In the genomic region with DNA sequence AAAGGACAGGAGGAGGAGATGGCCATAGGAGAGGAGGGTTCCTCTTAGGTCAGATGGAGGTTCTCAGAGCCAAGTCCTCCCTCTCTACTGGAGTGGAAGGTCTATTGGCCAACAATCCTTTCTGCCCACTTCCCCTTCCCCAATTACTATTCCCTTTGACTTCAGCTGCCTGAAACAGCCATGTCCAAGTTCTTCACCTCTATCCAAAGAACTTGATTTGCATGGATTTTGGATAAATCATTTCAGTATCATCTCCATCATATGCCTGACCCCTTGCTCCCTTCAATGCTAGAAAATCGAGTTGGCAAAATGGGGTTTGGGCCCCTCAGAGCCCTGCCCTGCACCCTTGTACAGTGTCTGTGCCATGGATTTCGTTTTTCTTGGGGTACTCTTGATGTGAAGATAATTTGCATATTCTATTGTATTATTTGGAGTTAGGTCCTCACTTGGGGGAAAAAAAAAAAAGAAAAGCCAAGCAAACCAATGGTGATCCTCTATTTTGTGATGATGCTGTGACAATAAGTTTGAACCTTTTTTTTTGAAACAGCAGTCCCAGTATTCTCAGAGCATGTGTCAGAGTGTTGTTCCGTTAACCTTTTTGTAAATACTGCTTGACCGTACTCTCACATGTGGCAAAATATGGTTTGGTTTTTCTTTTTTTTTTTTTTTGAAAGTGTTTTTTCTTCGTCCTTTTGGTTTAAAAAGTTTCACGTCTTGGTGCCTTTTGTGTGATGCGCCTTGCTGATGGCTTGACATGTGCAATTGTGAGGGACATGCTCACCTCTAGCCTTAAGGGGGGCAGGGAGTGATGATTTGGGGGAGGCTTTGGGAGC, we compare ENCODE assay signal across 8 cellular contexts. TPM values are rescaled to one million over a fixed set of nuclear protein-coding genes. Genes with fewer than 3 reads are reported as not detected.
DNase-seq lines count a peak whose midpoint lies in the region; ATAC-seq and TF ChIP-seq lines count a peak whose summit lies in the region.

No MANE protein-coding gene starts in this region.

- intact Hi-C loops in activated B cell treated with CpG ODN at 0.5 μM for 24 hours (cut with micrococcal nuclease) (loop anchor here (5.0 to 10.0 kb wide), 3 partner anchors 806 to 1834 kb away; a partner anchor contains a TSS), stomach (cut with DNase I; ENCODE audit: low total_unique reads) (no loop called here), thyroid gland (cut with DNase I) (no loop called here)

- H3K9me3 ChIP-seq in stomach (no peaks in the 10 kb centered on the region), thyroid gland (no peaks in the 10 kb centered on the region), HAP-1 (no peaks in the 10 kb centered on the region)

- TF ChIP-seq CTCF in activated B cell treated with CpG ODN at 0.5 μM for 24 hours (IDR thresholded peaks at IDR 0.05) (no peak), fibroblast of villous mesenchyme (IDR thresholded peaks at IDR 0.05; ENCODE audit: insufficient read depth, low read depth, low read length) (no peak), stomach (IDR thresholded peaks at IDR 0.05) (no peak), thyroid gland (IDR thresholded peaks at IDR 0.05) (no peak)

- H3K4me1 Mint-ChIP-seq in activated B cell treated with CpG ODN at 0.5 μM for 24 hours: peaks cover 24% of the 10 kb centered on the region

- peak in 2 of 4 donors; percentile 40 to 54 for TF ChIP-seq POLR2A in stomach (IDR thresholded peaks at IDR 0.05)
- no peak for TF ChIP-seq POLR2A in thyroid gland (IDR thresholded peaks at IDR 0.05)

- 85 to 90% (median 86%) methylated on average over 7 of the region's 7 CpGs for WGBS in stomach, 5 donors
- 90 to 96% methylated on average over 7 of the region's 7 CpGs for WGBS in thyroid gland, 2 donors

- peaks cover 13% of the 10 kb centered on the region for H3K36me3 Mint-ChIP-seq in activated B cell treated with CpG ODN at 0.5 μM for 24 hours (ENCODE audit: low read depth)

- peaks cover 0 to 18% (median 13%) of the 10 kb centered on the region in 4 donors for H3K36me3 ChIP-seq in stomach
- H3K36me3 ChIP-seq in thyroid gland: peaks cover 0 to 15% of the 10 kb centered on the region in 2 donors
- no peaks in the 10 kb centered on the region for H3K36me3 ChIP-seq in HAP-1 (replicated peaks)

- no peaks in the 10 kb centered on the region for H3K27me3 ChIP-seq in stomach
- no peaks in the 10 kb centered on the region for H3K27me3 ChIP-seq in thyroid gland
- no peaks in the 10 kb centered on the region for H3K27me3 ChIP-seq in HAP-1 (ENCODE audit: low read depth)

- H3K27ac Mint-ChIP-seq in activated B cell treated with CpG ODN at 0.5 μM for 24 hours: no peak overlapping the region

- peak; percentile 45 for DNase-seq in activated CD4-positive, alpha-beta T cell treated with anti-CD3 and anti-CD28 coated beads, Interleukin-2, amount 50 U/mL, for 1 hour
- no peak for DNase-seq in activated CD4-positive, alpha-beta T cell treated with anti-CD3 and anti-CD28 coated beads, Interleukin-2, amount 50 U/mL, for 48 hours
- DNase-seq in activated B cell treated with CpG ODN at 0.5 μM for 24 hours (no peak), fibroblast of villous mesenchyme (ENCODE audit: low read depth) (peak; percentile 66), stomach (no peak), thyroid gland (no peak), NCI-H2107 treated with DMSO at 0.1 percent for 48 hours (lab: John Stamatoyannopoulos, UW; ENCODE audit: unreplicated experiment) (no peak), HAP-1 (ENCODE audit: low spot score in 2 of 2) (no peak)

- H3K4me3 ChIP-seq in fibroblast of villous mesenchyme (ENCODE audit: low read depth, low read length) (no peak overlapping the region), stomach (peak overlapping the region in 3 of 4 donors; percentile 87 to 90 (median 89)), thyroid gland (replicated peaks in 1 of 3) (peak overlapping the region in 1 of 3 donors; percentile 48), HAP-1 (no peak overlapping the region)

- no peak for ATAC-seq in activated B cell treated with CpG ODN at 0.5 μM for 24 hours (ENCODE audit: low read depth)

- CTCF ChIA-PET in activated B cell treated with CpG ODN at 0.5 μM for 24 hours (lab: Charles Lee): no interaction called here

- in situ Hi-C loops in HAP-1 (cut with MboI; ENCODE audit: low sequenced_read_pairs): no loop called here

- no peaks in the 10 kb centered on the region for H3K27me3 Mint-ChIP-seq in activated B cell treated with CpG ODN at 0.5 μM for 24 hours

- POLR2A ChIA-PET in activated B cell treated with CpG ODN at 0.5 μM for 24 hours (lab: Charles Lee): no interaction called here

- TF ChIP-seq EP300 in stomach (IDR thresholded peaks at IDR 0.05): no peak

- no peaks in the 10 kb centered on the region for H3K9me3 Mint-ChIP-seq in activated B cell treated with CpG ODN at 0.5 μM for 24 hours

- H3K4me3 Mint-ChIP-seq in activated B cell treated with CpG ODN at 0.5 μM for 24 hours: peak overlapping the region; percentile 21

- H3K4me1 ChIP-seq in stomach (peaks cover 8 to 33% (median 32%) of the 10 kb centered on the region in 4 donors), thyroid gland (peaks cover 16 to 39% of the 10 kb centered on the region in 2 donors), HAP-1 (peaks cover 4% of the 10 kb centered on the region)

- H3K27ac ChIP-seq in stomach (no peak overlapping the region), thyroid gland (no peak overlapping the region)

RNA-seq across cellular contexts. Expression of a gene that starts 3.1 kb away (rescaled TPM):
- total RNA-seq in activated B cell treated with CpG ODN at 0.5 μM for 24 hours: 10.9 and 14.2 TPM in 2 replicates
- total RNA-seq in fibroblast of villous mesenchyme: 3.5 and 6.1 TPM in 2 replicates
- 10 to 100 TPM in 4 of 5 donors, 1 to 10 TPM in 1; 7.7 to 83.9 (median 48.1) TPM for total RNA-seq in stomach
- polyA plus RNA-seq in stomach: 10 to 100 TPM; 17.0 to 45.4 (median 30.2) TPM
- 10 to 100 TPM in 3 of 4 donors, 1 to 10 TPM in 1; 5.1 to 72.3 (median 15.3) TPM for total RNA-seq in thyroid gland

RNA-seq across cellular contexts. Expression of a gene that starts 29.5 kb away (rescaled TPM):
- total RNA-seq in activated B cell treated with CpG ODN at 0.5 μM for 24 hours: 0.42 TPM in 1 of 2 replicates, not detected in the other
- total RNA-seq in fibroblast of villous mesenchyme: 13.0 and 16.4 TPM in 2 replicates
- total RNA-seq in stomach: 10 to 100 TPM in 1 of 5 donors, 1 to 10 TPM in 2, not detected in 2; 4.5 to 73.3 (median 7.7) TPM
- polyA plus RNA-seq in stomach: 1 to 10 TPM; 2.1 to 5.8 (median 3.1) TPM
- 1 to 10 TPM in 2 of 4 donors, under 1 TPM in 1, not detected in 1; 0.54 to 3.6 (median 2.0) TPM for total RNA-seq in thyroid gland

Comparison
In these comparisons a context has a peak if more than half of its experiments do, and no peak if none do; other contexts are left out.
1. DNase-seq: peak in activated CD4-positive, alpha-beta T cell treated with anti-CD3 and anti-CD28 coated beads, Interleukin-2, amount 50 U/mL, for 1 hour (single experiment) and fibroblast of villous mesenchyme (single experiment); none in activated CD4-positive, alpha-beta T cell treated with anti-CD3 and anti-CD28 coated beads, Interleukin-2, amount 50 U/mL, for 48 hours (0 of 2), activated B cell treated with CpG ODN at 0.5 μM for 24 hours (single experiment), stomach (single experiment), thyroid gland (0 of 2), NCI-H2107 treated with DMSO at 0.1 percent for 48 hours (single experiment) and HAP-1 (0 of 2).
2. H3K4me3 ChIP-seq: peak in stomach (3 of 4); none in fibroblast of villous mesenchyme (single experiment) and HAP-1 (single experiment).